In genomic region chr19:38143847-38144246, GRCh38 we compare ENCODE assay signal across 12 cellular contexts.
DNase-seq lines count a peak whose midpoint lies in the region; ATAC-seq, FAIRE-seq and TF ChIP-seq lines count a peak whose summit lies in the region.
"Had no signal": no experiment of that assay in that cellular context is flagged by ENCODE, and none has a peak within 500 bp of the region (broad histone marks: within the 10 kb centered on the region; RNA-seq: fewer than 3 reads in every experiment).

No MANE protein-coding gene starts in this region.

- TF ChIP-seq CTCF in D721Med (IDR thresholded peaks at IDR 0.05; ENCODE audit: insufficient read depth, missing control alignments), result peak; percentile 20
- TF ChIP-seq CTCF in HFF-Myc (IDR thresholded peaks at IDR 0.05; ENCODE audit: low read depth, low read length, missing control alignments), result peak; percentile 26
- TF ChIP-seq CTCF in WTC11 (IDR thresholded peaks at IDR 0.05), result no peak

- H2BK5ac ChIP-seq in mesendoderm (ENCODE audit: low read length), result no peak overlapping the region

- FAIRE-seq in D721Med (lab: Jason Lieb, UNC), result no peak

- DNase-seq in D721Med (ENCODE audit: insufficient read length, low spot score) (no peak), HFF-Myc (ENCODE audit: extremely low read depth, low read depth) (no peak), WTC11 (ENCODE audit: low spot score) (no peak), mesendoderm (peak; percentile 19), OCI-M2 (lab: John Stamatoyannopoulos, UW; ENCODE audit: unreplicated experiment) (no peak)
- DNase-seq in activated CD4-positive, alpha-beta T cell treated with anti-CD3 and anti-CD28 coated beads for 36 hours, result no peak
- DNase-seq: activated naive CD4-positive, alpha-beta T cell treated with anti-CD3 and anti-CD28 coated beads for 36 hours; HCEC 1CT; NCI-H187 treated with DMSO at 0.1 percent for 48 hours; stimulated activated CD4-positive, alpha-beta T cell treated with anti-CD3 and anti-CD28 coated beads, Interleukin-4, amount 100 ng/mL, for 1 hour; stimulated activated naive CD8-positive, alpha-beta T cell treated with anti-CD3 and anti-CD28 coated beads, Interleukin-15, amount 100 ng/mL, for 72 hours had no signal

- no peak overlapping the region for H3K27ac ChIP-seq in mesendoderm (ENCODE audit: low read depth, low read length)

- no peak overlapping the region for H2BK120ac ChIP-seq in mesendoderm (ENCODE audit: low read depth, low read length)

- H3K36me3 ChIP-seq in mesendoderm (ENCODE audit: control insufficient read depth, insufficient read depth, low read length), result no peaks in the 10 kb centered on the region

- no peak overlapping the region for H3K4ac ChIP-seq in mesendoderm (ENCODE audit: low read depth, low read length)

- no peak overlapping the region for H3K18ac ChIP-seq in mesendoderm (ENCODE audit: low read length)

- no peaks in the 10 kb centered on the region for H3K27me3 Mint-ChIP-seq in WTC11 (ENCODE audit: low read depth)
- H3K27me3 Mint-ChIP-seq in activated CD4-positive, alpha-beta T cell treated with anti-CD3 and anti-CD28 coated beads for 36 hours, result no peaks in the 10 kb centered on the region
- H3K27me3 Mint-ChIP-seq: stimulated activated naive CD8-positive, alpha-beta T cell treated with anti-CD3 and anti-CD28 coated beads, Interleukin-15, amount 100 ng/mL, for 72 hours had no signal

- no peaks in the 10 kb centered on the region for H3K79me1 ChIP-seq in mesendoderm (ENCODE audit: low read length)

- H3K27me3 ChIP-seq in mesendoderm (ENCODE audit: insufficient read depth, low read length, poor library complexity), result no peaks in the 10 kb centered on the region

- no peak overlapping the region for H3K9ac ChIP-seq in mesendoderm (ENCODE audit: low read length)

- peaks cover 11% of the 10 kb centered on the region for H3K36me3 Mint-ChIP-seq in WTC11
- H3K36me3 Mint-ChIP-seq in activated CD4-positive, alpha-beta T cell treated with anti-CD3 and anti-CD28 coated beads for 36 hours (ENCODE audit: low read depth), result no peaks in the 10 kb centered on the region

- CTCF ChIA-PET in WTC11 (lab: Charles Lee), result interaction anchor here (0.5 to 7.0 kb wide), 31 partner anchors 9 to 437 kb away, joined by 3 to 88 read pairs (median 4); partner anchors contain the start of genes PSMD8, SIPA1L3 and WDR87
- CTCF ChIA-PET in activated CD4-positive, alpha-beta T cell treated with anti-CD3 and anti-CD28 coated beads for 36 hours (lab: Charles Lee), result interaction anchor here (0.9 kb wide), 1 partner anchor 8 kb away, joined by 3 read pairs; no protein-coding TSS in a partner anchor

- intact Hi-C loops in activated CD4-positive, alpha-beta T cell treated with anti-CD3 and anti-CD28 coated beads for 36 hours (cut with DNase I, micrococcal nuclease), result loop anchor here in 1 of 2 experiments (5.0 kb wide), 2 partner anchors 88 to 242 kb away; no protein-coding TSS in a partner anchor

- H3K27ac Mint-ChIP-seq in WTC11, result peak overlapping the region; percentile 64
- no peak overlapping the region for H3K27ac Mint-ChIP-seq in activated CD4-positive, alpha-beta T cell treated with anti-CD3 and anti-CD28 coated beads for 36 hours
- H3K27ac Mint-ChIP-seq: activated naive CD4-positive, alpha-beta T cell treated with anti-CD3 and anti-CD28 coated beads for 36 hours had no signal

- H2AK5ac ChIP-seq in mesendoderm (ENCODE audit: low read length), result no peak overlapping the region

- no peaks in the 10 kb centered on the region for H3K9me3 Mint-ChIP-seq in WTC11
- H3K9me3 Mint-ChIP-seq in activated CD4-positive, alpha-beta T cell treated with anti-CD3 and anti-CD28 coated beads for 36 hours (ENCODE audit: low read depth), result no peaks in the 10 kb centered on the region
- H3K9me3 Mint-ChIP-seq: activated naive CD4-positive, alpha-beta T cell treated with anti-CD3 and anti-CD28 coated beads for 36 hours; stimulated activated naive CD8-positive, alpha-beta T cell treated with anti-CD3 and anti-CD28 coated beads, Interleukin-15, amount 100 ng/mL, for 72 hours had no signal

- POLR2A ChIA-PET in WTC11 (lab: Charles Lee), result no interaction called here
- POLR2A ChIA-PET in activated CD4-positive, alpha-beta T cell treated with anti-CD3 and anti-CD28 coated beads for 36 hours (lab: Charles Lee), result no interaction called here

- no peak overlapping the region for H4K8ac ChIP-seq in mesendoderm (ENCODE audit: low read depth, low read length)

- H3K4me3 ChIP-seq in HFF-Myc (replicated peaks; ENCODE audit: low read depth, low read length) (no peak overlapping the region), mesendoderm (ENCODE audit: low read length) (no peak overlapping the region)

- no peaks in the 10 kb centered on the region for H3K79me2 ChIP-seq in mesendoderm (ENCODE audit: control insufficient read depth, insufficient read depth, low read length)

- no peak overlapping the region for H3K4me2 ChIP-seq in mesendoderm (ENCODE audit: low read length)

- H3K23ac ChIP-seq in mesendoderm (ENCODE audit: low read length), result no peak overlapping the region

- ATAC-seq in WTC11, result no peak
- ATAC-seq in GM21737 (IDR thresholded peaks at IDR 0.05; ENCODE audit: unreplicated experiment), result no peak
- ATAC-seq in activated CD4-positive, alpha-beta T cell treated with anti-CD3 and anti-CD28 coated beads for 36 hours, result no peak
- ATAC-seq: stimulated activated naive CD8-positive, alpha-beta T cell treated with anti-CD3 and anti-CD28 coated beads, Interleukin-15, amount 100 ng/mL, for 72 hours had no signal

- no peaks in the 10 kb centered on the region for H3K4me1 Mint-ChIP-seq in WTC11
- H3K4me1 Mint-ChIP-seq in activated CD4-positive, alpha-beta T cell treated with anti-CD3 and anti-CD28 coated beads for 36 hours, result peaks cover 3% of the 10 kb centered on the region

- H3K56ac ChIP-seq in mesendoderm (ENCODE audit: low read length), result no peak overlapping the region

- no peak overlapping the region for H2BK15ac ChIP-seq in mesendoderm (replicated peaks; ENCODE audit: low read depth)

- H3K4me3 Mint-ChIP-seq in WTC11, result no peak overlapping the region
- H3K4me3 Mint-ChIP-seq in activated CD4-positive, alpha-beta T cell treated with anti-CD3 and anti-CD28 coated beads for 36 hours, result no peak overlapping the region
- H3K4me3 Mint-ChIP-seq: activated naive CD4-positive, alpha-beta T cell treated with anti-CD3 and anti-CD28 coated beads for 36 hours; stimulated activated naive CD8-positive, alpha-beta T cell treated with anti-CD3 and anti-CD28 coated beads, Interleukin-15, amount 100 ng/mL, for 72 hours had no signal

- H4K5ac ChIP-seq in mesendoderm (ENCODE audit: low read length), result no peak overlapping the region

- no peaks in the 10 kb centered on the region for H3K4me1 ChIP-seq in mesendoderm (ENCODE audit: control insufficient read depth, low read depth, low read length)

- no CpG with 5 or more reads among the region's 5 CpGs for WGBS in mesendoderm (ENCODE audit: extremely low coverage, insufficient coverage, low lambda C conversion rate)

TF ChIP-seq in WTC11, 78 proteins besides CTCF, POLR2A, EP300 and RAD21 (continues in another document):
- TF ChIP-seq ZNF121 (CRISPR knock-in tag; IDR thresholded peaks at IDR 0.05) (no peak), ZNF317 (CRISPR knock-in tag; IDR thresholded peaks at IDR 0.05; ENCODE audit: borderline replicate concordance, low read depth) (no peak), MYBL2 (CRISPR knock-in tag; IDR thresholded peaks at IDR 0.05) (no peak), ATF6 (CRISPR knock-in tag; IDR thresholded peaks at IDR 0.05) (no peak), ETV6 (CRISPR knock-in tag; IDR thresholded peaks at IDR 0.05) (no peak), CREB1 (CRISPR knock-in tag; IDR thresholded peaks at IDR 0.05) (no peak), NR3C1 (CRISPR knock-in tag; conservative IDR thresholded peaks at IDR 0.05; ENCODE audit: low read depth) (no peak), ESRRA (CRISPR knock-in tag; IDR thresholded peaks at IDR 0.05; ENCODE audit: borderline replicate concordance) (no peak), FOXJ3 (CRISPR knock-in tag; IDR thresholded peaks at IDR 0.05; ENCODE audit: borderline replicate concordance) (no peak), GRHL2 (CRISPR knock-in tag; IDR thresholded peaks at IDR 0.05; ENCODE audit: insufficient replicate concordance, severe bottlenecking) (no peak)
- TF ChIP-seq, protein P1, sequence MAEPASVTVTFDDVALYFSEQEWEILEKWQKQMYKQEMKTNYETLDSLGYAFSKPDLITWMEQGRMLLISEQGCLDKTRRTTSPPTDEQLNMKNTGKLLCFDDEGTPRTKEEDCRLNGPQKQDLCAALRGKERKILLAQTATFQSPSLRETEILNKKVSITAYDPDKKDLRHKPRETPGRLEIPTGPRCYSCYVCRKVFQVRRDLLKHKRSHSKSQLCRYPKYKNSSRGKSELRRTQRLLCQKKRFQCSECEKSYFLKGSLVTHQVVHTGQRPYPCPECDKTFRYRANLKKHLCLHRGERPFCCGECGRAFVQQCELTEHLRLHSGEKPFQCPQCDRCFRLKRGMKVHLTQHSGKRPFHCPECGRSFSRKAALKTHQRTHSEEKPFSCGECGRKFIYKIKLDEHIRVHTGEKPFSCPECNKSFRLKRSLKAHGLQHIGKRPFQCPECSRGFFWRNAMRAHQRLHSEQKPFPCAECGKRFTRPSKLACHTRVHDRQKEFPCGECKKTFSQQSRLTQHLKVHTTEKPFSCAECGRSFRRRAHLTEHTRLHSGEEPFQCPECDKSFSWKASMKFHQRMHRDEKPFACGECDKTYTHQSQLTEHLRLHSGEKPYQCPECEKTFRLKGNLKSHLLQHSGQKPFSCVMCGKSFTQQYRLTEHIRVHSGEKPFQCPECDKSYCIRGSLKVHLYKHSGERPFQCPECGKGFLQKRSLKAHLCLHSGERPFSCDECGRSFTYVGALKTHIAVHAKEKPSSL (CRISPR knock-in tag; conservative IDR thresholded peaks at IDR 0.05), result no peak
